ENCODE assay signal across 8 cellular contexts in genomic region chr4:184474261-184475095, GRCh38. TPM values are rescaled to one million over a fixed set of nuclear protein-coding genes. Genes with fewer than 3 reads are reported as not detected.
DNase-seq lines count a peak whose midpoint lies in the region; ATAC-seq and TF ChIP-seq lines count a peak whose summit lies in the region.

TSS of gene IRF2 (minus strand) at chr4:184474550. CDS start at chr4:184429064, 45,486 bp downstream.

- H3K9ac ChIP-seq in muscle layer of colon (ENCODE audit: low read length): peak within 1 kb of the TSS; percentile 90

- H3K27ac ChIP-seq in Peyer's patch: peak within 1 kb of the TSS; percentile 95 to 100 (median 99)
- H3K27ac ChIP-seq in muscle layer of colon (ENCODE audit: low read depth, low read length): peak within 1 kb of the TSS; percentile 99

- peaks cover 0 to 50% (median 14%) of the 10 kb centered on the region in 4 donors for H3K4me1 ChIP-seq in Peyer's patch
- peaks cover 43% of the 10 kb centered on the region for H3K4me1 ChIP-seq in muscle layer of colon (ENCODE audit: insufficient read depth, low read length)

- peak in 4 of 6 experiments; percentile 16 to 39 (median 26) for TF ChIP-seq CTCF in Peyer's patch (IDR thresholded peaks at IDR 0.05)

- peak; percentile 72 for ATAC-seq in GM21737 (IDR thresholded peaks at IDR 0.05; ENCODE audit: unreplicated experiment)
- ATAC-seq in esophagus mucosa: peak; percentile 96

- H3K9me3 ChIP-seq in Peyer's patch (no peaks in the 10 kb centered on the region), muscle layer of colon (ENCODE audit: low read length) (no peaks in the 10 kb centered on the region)

- H3K27me3 ChIP-seq in Peyer's patch (no peaks in the 10 kb centered on the region), muscle layer of colon (ENCODE audit: control insufficient read depth in 1 of 2, insufficient read depth in 2 of 2, low read length in 2 of 2) (no peaks in the 10 kb centered on the region)

- H3K36me3 ChIP-seq in Peyer's patch (no peaks in the 10 kb centered on the region), muscle layer of colon (ENCODE audit: insufficient read depth, low read length) (no peaks in the 10 kb centered on the region)

- DNase-seq in DMS53 treated with DMSO at 0.1 percent for 48 hours (lab: John Stamatoyannopoulos, UW; ENCODE audit: unreplicated experiment): peak; percentile 76
- peak; percentile 62 for DNase-seq in KG1 (lab: John Stamatoyannopoulos, UW)
- DNase-seq in Peyer's patch: peak; percentile 95 to 99 (median 97)
- DNase-seq in activated T-cell treated with anti-CD3 and anti-CD28 coated beads, Interleukin-2, amount 50 U/mL, for 48 hours: peak; percentile 95 to 97
- DNase-seq in stimulated activated CD8-positive, alpha-beta memory T cell treated with anti-CD3 and anti-CD28 coated beads, Interleukin-7, amount 100 ng/mL, for 1 hour (ENCODE audit: low read depth in 2 of 2): peak; percentile 85 to 92

- H3K4me3 ChIP-seq in Peyer's patch: peak within 1 kb of the TSS; percentile 69 to 96 (median 81)
- peak within 1 kb of the TSS; percentile 90 to 98 for H3K4me3 ChIP-seq in muscle layer of colon (ENCODE audit: low read depth in 1 of 2, low read length in 2 of 2)

- TF ChIP-seq POLR2A in Peyer's patch (IDR thresholded peaks at IDR 0.05): peak; percentile 93 to 94

RNA-seq across cellular contexts. Expression of gene IRF2, which starts in this region (rescaled TPM):
- 10 to 100 TPM; 28.0 to 42.8 (median 39.2) TPM for total RNA-seq in Peyer's patch
- 19.1 TPM for total RNA-seq in esophagus mucosa

Comparison
In these comparisons a context has a peak if more than half of its experiments do, and no peak if none do; other contexts are left out.
1. Peak in every context shown above with its lines: DNase-seq, ATAC-seq, H3K4me3 ChIP-seq and H3K27ac ChIP-seq.